6 cellular contexts compared by ENCODE assay signal in genomic region chr5:181189363-181189961, GRCh38. TPM values are rescaled to one million over a fixed set of nuclear protein-coding genes. Genes with fewer than 3 reads are reported as not detected.
A peak's percentile ranks its signal among the peaks of the same experiment; 100 is the strongest.
DNase-seq lines count a peak whose midpoint lies in the region; ATAC-seq, FAIRE-seq and TF ChIP-seq lines count a peak whose summit lies in the region.

No MANE protein-coding gene starts in this region.

- 0% methylated on average over 22 to 36 of the region's 41 CpGs for WGBS in esophagus squamous epithelium, 2 donors

- DNase-seq in T follicular helper cell (ENCODE audit: low read depth): peak; percentile 38
- no peak for DNase-seq in esophagus squamous epithelium (lab: John Stamatoyannopoulos, UW)
- DNase-seq in stimulated activated CD4-positive, alpha-beta T cell treated with anti-CD3 and anti-CD28 coated beads, Interleukin-15, amount 100 ng/mL, for 24 hours: peak; percentile 77
- DNase-seq in urothelium cell line (ENCODE audit: low spot score): no peak

- TF ChIP-seq CTCF in 22Rv1 (IDR thresholded peaks at IDR 0.05) (no peak), esophagus squamous epithelium (IDR thresholded peaks at IDR 0.05) (no peak)

- ATAC-seq in GM21367 (IDR thresholded peaks at IDR 0.05; ENCODE audit: unreplicated experiment): no peak

- peak overlapping the region; percentile 64 to 96 (median 82) for H3K4me3 ChIP-seq in esophagus squamous epithelium

- intact Hi-C loops in esophagus squamous epithelium (cut with DNase I): loop anchor here (10.0 kb wide), 1 partner anchor 75 kb away; the partner anchor contains the start of gene TRIM52

- peaks cover 12 to 69% (median 12%) of the 10 kb centered on the region in 3 donors for H3K4me1 ChIP-seq in esophagus squamous epithelium

- peaks cover 0 to 7% (median 0%) of the 10 kb centered on the region in 3 donors for H3K36me3 ChIP-seq in esophagus squamous epithelium

- no peaks in the 10 kb centered on the region for H3K9me3 ChIP-seq in esophagus squamous epithelium

- TF ChIP-seq POLR2A in esophagus squamous epithelium (IDR thresholded peaks at IDR 0.05): no peak

- H3K27me3 ChIP-seq in esophagus squamous epithelium: no peaks in the 10 kb centered on the region

- H3K27ac ChIP-seq in 22Rv1: peak overlapping the region; percentile 97
- H3K27ac ChIP-seq in esophagus squamous epithelium: peak overlapping the region; percentile 90 to 93 (median 90)

- no peak for FAIRE-seq in urothelium cell line (lab: Jason Lieb, UNC)

RNA-seq across cellular contexts. Expression of gene TRIM7, which starts 15.5 kb away (rescaled TPM):
- 10 to 100 TPM; 44.8 to 80.6 (median 54.5) TPM for total RNA-seq in esophagus squamous epithelium

RNA-seq across cellular contexts. Expression of gene TRIM41, which starts 33.6 kb away (rescaled TPM):
- total RNA-seq in esophagus squamous epithelium: 10 to 100 TPM; 12.0 to 22.1 (median 13.8) TPM

RNA-seq across cellular contexts. Expression of gene OR2V2, which starts 42.1 kb away (rescaled TPM):
- not detected for total RNA-seq in esophagus squamous epithelium

RNA-seq across cellular contexts. Expression of gene RACK1, which starts 54.2 kb away (rescaled TPM):
- 1,000 to 10,000 TPM; 1,705 to 2,735 (median 2,064) TPM for total RNA-seq in esophagus squamous epithelium

RNA-seq across cellular contexts. Expression of gene OR2V1, which starts 58.5 kb away (rescaled TPM):
- total RNA-seq in esophagus squamous epithelium: not detected

Comparison
In these comparisons a context has a peak if more than half of its experiments do, and no peak if none do; other contexts are left out.
1. DNase-seq: peak in T follicular helper cell (single experiment) and stimulated activated CD4-positive, alpha-beta T cell treated with anti-CD3 and anti-CD28 coated beads, Interleukin-15, amount 100 ng/mL, for 24 hours (single experiment); none in esophagus squamous epithelium (single experiment) and urothelium cell line (single experiment).